Comparison of ENCODE assay signal across 23 cellular contexts in the genomic region with DNA sequence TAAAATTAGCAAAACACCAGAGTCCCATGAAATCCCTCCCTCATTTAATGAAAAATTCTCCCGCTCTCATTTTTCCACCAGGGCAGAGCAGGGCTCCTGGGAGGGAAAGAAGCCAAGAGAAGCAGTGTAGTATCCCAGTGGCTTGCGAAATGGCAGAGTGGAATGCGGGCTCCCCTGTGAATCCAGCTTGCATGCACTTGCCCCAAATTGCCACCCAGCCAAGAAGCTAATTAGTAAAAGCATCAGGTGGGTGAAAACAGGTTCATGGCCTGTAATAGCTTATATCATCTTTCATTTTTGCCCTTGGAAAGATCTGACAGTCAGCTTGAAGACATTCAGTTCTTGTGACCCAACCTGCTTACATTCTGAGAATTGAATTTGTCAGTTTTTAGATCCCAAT. TPM values are rescaled to one million over a fixed set of nuclear protein-coding genes. Genes with fewer than 3 reads are reported as not detected.
DNase-seq lines count a peak whose midpoint lies in the region; ATAC-seq, FAIRE-seq and TF ChIP-seq lines count a peak whose summit lies in the region.
"Had no signal": no experiment of that assay in that cellular context is flagged by ENCODE, and none has a peak within 500 bp of the region (broad histone marks: within the 10 kb centered on the region; RNA-seq: fewer than 3 reads in every experiment).

No MANE protein-coding gene starts in this region.

- ATAC-seq in psoas muscle (peak; percentile 59 to 71 (median 68)), HG03342 (IDR thresholded peaks at IDR 0.05; ENCODE audit: unreplicated experiment) (no peak)
- ATAC-seq: PC-3 had no signal

- H3K27me3 ChIP-seq in H1 (replicated peaks in 1 of 4; ENCODE audit: control insufficient read depth in 3 of 4, extremely low read depth in 1 of 4, insufficient read depth in 3 of 4, low read length in 3 of 4) (no peaks in the 10 kb centered on the region), psoas muscle (ENCODE audit: insufficient read depth in 3 of 3, low read length in 2 of 3) (peaks cover 0 to 9% (median 0%) of the 10 kb centered on the region in 3 donors)
- H3K27me3 ChIP-seq: MG63 had no signal

- no peak overlapping the region for H3K4ac ChIP-seq in H1 (replicated peaks; ENCODE audit: insufficient read length, low read depth, low read length)

- no peak overlapping the region for H4K8ac ChIP-seq in H1 (ENCODE audit: extremely low read depth, insufficient read depth, low read length)

- H3K23ac ChIP-seq in H1 (ENCODE audit: insufficient read length): no peak overlapping the region

- no peak for TF ChIP-seq EP300 in H1 (IDR thresholded peaks at IDR 0.05; ENCODE audit: borderline replicate concordance in 1 of 2, low read depth in 2 of 2, low read length in 2 of 2)

- no peak overlapping the region for H3K14ac ChIP-seq in H1 (ENCODE audit: insufficient read length)

- WGBS in H1 (ENCODE audit: extremely low coverage in 1 of 2, insufficient coverage in 1 of 2, insufficient read length in 1 of 2, insufficient replicate concordance in 2 of 2, low coverage in 1 of 2, low lambda C conversion rate in 2 of 2, missing lambda C conversion rate in 1 of 2), 2 experiments: 89% methylated on average over 3 of the region's 3 CpGs; no CpG with 5 or more reads in 1 of the 2 experiments
- 27 to 51% (median 31%) methylated on average over 3 of the region's 3 CpGs for WGBS in psoas muscle, 3 donors

- H2BK5ac ChIP-seq in H1 (ENCODE audit: low read depth, low read length): no peak overlapping the region

- POLR2A ChIA-PET in H1 (lab: Charles Lee; ENCODE audit: partially characterized antibody): no interaction called here

- no peak overlapping the region for H3K56ac ChIP-seq in H1 (replicated peaks; ENCODE audit: insufficient read length, low read depth, low read length)

- H4K5ac ChIP-seq in H1 (ENCODE audit: insufficient read length, low read depth, low read length): no peak overlapping the region

- H2BK20ac ChIP-seq in H1 (ENCODE audit: low read length): no peak overlapping the region

- H2AFZ ChIP-seq in H1 (ENCODE audit: low read length): no peak overlapping the region

- peaks cover 0 to 3% (median 2%) of the 10 kb centered on the region in 4 experiments; a peak in 4 of 7 replicates for H3K4me1 ChIP-seq in H1 (replicated peaks in 1 of 4; ENCODE audit: control insufficient read depth in 3 of 4, insufficient read depth in 4 of 4, low read length in 3 of 4)
- peaks cover 18% of the 10 kb centered on the region for H3K4me1 ChIP-seq in psoas muscle

- no peaks in the 10 kb centered on the region for H4K20me1 ChIP-seq in H1 (replicated peaks in 1 of 2; ENCODE audit: control insufficient read depth in 1 of 2, insufficient read depth in 2 of 2, low read length in 2 of 2)

- H3K18ac ChIP-seq in H1 (ENCODE audit: extremely low read depth, low read length): no peak overlapping the region

- no peaks in the 10 kb centered on the region for H3K79me1 ChIP-seq in H1 (ENCODE audit: low read depth, low read length)

- H2AK5ac ChIP-seq in H1 (ENCODE audit: low read depth, low read length): no peak overlapping the region

- no peak for TF ChIP-seq POLR2A in H1 (IDR thresholded peaks at IDR 0.05; ENCODE audit: control extremely low read depth in 1 of 2, low read depth in 2 of 2, low read length in 2 of 2)

- H3K4me3 ChIP-seq in H1 (ENCODE audit: extremely low read depth in 1 of 4, insufficient read depth in 2 of 4, low read depth in 3 of 4, low read length in 4 of 4): no peak overlapping the region
- H3K4me3 ChIP-seq in psoas muscle: no peak overlapping the region
- H3K4me3 ChIP-seq: BLaER1, MG63 had no signal

- H3K23me2 ChIP-seq in H1 (ENCODE audit: low read depth, low read length): no peaks in the 10 kb centered on the region

- no peak overlapping the region for H2BK120ac ChIP-seq in H1 (replicated peaks; ENCODE audit: low read depth, low read length)

- no peak overlapping the region for H3K4me2 ChIP-seq in H1 (ENCODE audit: insufficient read depth in 1 of 2, low read depth in 2 of 2, low read length in 2 of 2)
- H3K4me2 ChIP-seq: BLaER1 had no signal

- no peaks in the 10 kb centered on the region for H3K79me2 ChIP-seq in H1 (ENCODE audit: control insufficient read depth in 1 of 2, insufficient read depth in 2 of 2, low read length in 2 of 2)

- TF ChIP-seq RAD21 in H1 (IDR thresholded peaks at IDR 0.05 in 1 of 2, conservative IDR thresholded peaks at IDR 0.05 in 1 of 2; ENCODE audit: low read depth in 2 of 2, low read length in 2 of 2): no peak

- DNase-seq in GM18507 (ENCODE audit: extremely low spot score, insufficient read length, low read depth): no peak
- peak; percentile 51 for DNase-seq in NCI-H2171 (lab: John Stamatoyannopoulos, UW)
- DNase-seq in H1 (ENCODE audit: low read depth in 1 of 2, low spot score in 2 of 2): no peak
- no peak for DNase-seq in psoas muscle
- no peak for DNase-seq in NCI-H82 treated with DMSO at 0.1 percent for 48 hours (lab: John Stamatoyannopoulos, UW; ENCODE audit: unreplicated experiment)
- DNase-seq in T-helper 1 cell: no peak
- DNase-seq: CD4-positive, alpha-beta memory T cell; DMS153; GF-D8; GOT3; IMR-90; MG63; NCI-H1048; NCI-H146; NCI-H2081; NCI-H2227 treated with DMSO at 0.1 percent for 48 hours; NCI-H510A treated with DMSO at 0.1 percent for 48 hours; NCI-H82; PC-3 had no signal

- H2BK15ac ChIP-seq in H1 (ENCODE audit: low read length): no peak overlapping the region

- CTCF ChIA-PET in H1 (lab: Charles Lee; ENCODE audit: partially characterized antibody): no interaction called here

- no peaks in the 10 kb centered on the region for H3K36me3 ChIP-seq in H1 (ENCODE audit: control insufficient read depth in 2 of 4, insufficient read depth in 4 of 4, low read length in 3 of 4)
- no peaks in the 10 kb centered on the region for H3K36me3 ChIP-seq in psoas muscle (ENCODE audit: insufficient read depth in 1 of 2, low read depth in 1 of 2)
- H3K36me3 ChIP-seq: MG63 had no signal

- no peak overlapping the region for H3K27ac ChIP-seq in H1 (ENCODE audit: low read depth, low read length)
- H3K27ac ChIP-seq in psoas muscle: peak overlapping the region; percentile 70
- H3K27ac ChIP-seq: BLaER1, RWPE1 had no signal

- no peaks in the 10 kb centered on the region for H3K9me3 ChIP-seq in H1 (ENCODE audit: insufficient read depth in 2 of 2, low read depth in 1 of 2, low read length in 1 of 2)
- H3K9me3 ChIP-seq in psoas muscle: no peaks in the 10 kb centered on the region
- H3K9me3 ChIP-seq: BLaER1, MG63 had no signal

- H3K9ac ChIP-seq in H1 (replicated peaks in 1 of 4; ENCODE audit: extremely low read depth in 1 of 4, low read depth in 3 of 4, low read length in 3 of 4): no peak overlapping the region
- H3K9ac ChIP-seq: BLaER1 had no signal

- H4K91ac ChIP-seq in H1 (replicated peaks; ENCODE audit: insufficient read length, low read length): no peak overlapping the region

- intact Hi-C loops in psoas muscle (cut with DNase I): no loop called here

- H2BK12ac ChIP-seq in H1 (ENCODE audit: low read depth, low read length): no peak overlapping the region

- no peak for TF ChIP-seq CTCF in H1 (IDR thresholded peaks at IDR 0.05; ENCODE audit: control extremely low read depth in 1 of 3, insufficient read depth in 1 of 3, low read depth in 1 of 3, low read length in 3 of 3)
- no peak for TF ChIP-seq CTCF in psoas muscle (IDR thresholded peaks at IDR 0.05)

- peak; percentile 31 for FAIRE-seq in GM18507 (lab: Jason Lieb, UNC)
- FAIRE-seq in H1 (lab: Jason Lieb, UNC): no peak
- FAIRE-seq: A204.1 had no signal

TF ChIP-seq in H1, 55 proteins besides CTCF, POLR2A, EP300 and RAD21:
- TF ChIP-seq CEBPB (IDR thresholded peaks at IDR 0.05; ENCODE audit: low read depth, low read length) (0 out of 2 replicates have a peak, but pooled peaks have one; percentile 28), NRF1 (IDR thresholded peaks at IDR 0.05; ENCODE audit: low read depth, low read length) (no peak), KDM5A (IDR thresholded peaks at IDR 0.05; ENCODE audit: low read length) (no peak)
- TF ChIP-seq, protein P1, sequence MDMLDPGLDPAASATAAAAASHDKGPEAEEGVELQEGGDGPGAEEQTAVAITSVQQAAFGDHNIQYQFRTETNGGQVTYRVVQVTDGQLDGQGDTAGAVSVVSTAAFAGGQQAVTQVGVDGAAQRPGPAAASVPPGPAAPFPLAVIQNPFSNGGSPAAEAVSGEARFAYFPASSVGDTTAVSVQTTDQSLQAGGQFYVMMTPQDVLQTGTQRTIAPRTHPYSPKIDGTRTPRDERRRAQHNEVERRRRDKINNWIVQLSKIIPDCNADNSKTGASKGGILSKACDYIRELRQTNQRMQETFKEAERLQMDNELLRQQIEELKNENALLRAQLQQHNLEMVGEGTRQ (IDR thresholded peaks at IDR 0.05; ENCODE audit: low read length): no peak

RNA-seq across cellular contexts. Expression of a gene that starts 10.1 kb away (rescaled TPM):
- total RNA-seq in H1 (2021; fragmentation: NEBNext Ultra II Directional; extraction: Animal tissue kit (Norgen Biotek cat#: 25700)): 7.1 and 7.9 TPM in 2 replicates
- polyA plus RNA-seq in H1 (2011; rRNA removed): 2.3 and 3.3 TPM in 2 replicates
- 1.9 TPM for polyA plus RNA-seq in H1 (2011; cell fraction: cytosol; rRNA removed)
- polyA plus RNA-seq in H1 (2011; cell fraction: nucleus; rRNA removed): 7.4 TPM
- 3.1 to 5.7 TPM (median 4.1 TPM) in 4 replicates for polyA plus RNA-seq in H1 (2012, experiment 1 of 2)
- 0.22 TPM for polyA plus RNA-seq in H1 (2012, experiment 2 of 2)
- 3.2 TPM for polyA plus RNA-seq in H1 (2013, experiment 1 of 2)
- polyA plus RNA-seq in H1 (2013, experiment 2 of 2): 2.6 TPM
- polyA minus RNA-seq in H1 (2011; rRNA and poly(A)+ RNA removed): 8.9 and 10.2 TPM in 2 replicates
- 5.0 TPM for polyA minus RNA-seq in H1 (2011; cell fraction: cytosol; rRNA and poly(A)+ RNA removed)
- 3.8 TPM for polyA minus RNA-seq in H1 (2011; cell fraction: nucleus; rRNA and poly(A)+ RNA removed)
- total RNA-seq in psoas muscle: 100 to 1,000 TPM in 3 of 4 donors, 10 to 100 TPM in 1; 72.6 to 148 (median 143) TPM
- 10 to 100 TPM in 1 of 3 donors, 1 to 10 TPM in 2; 2.5 to 21.0 (median 9.5) TPM for polyA plus RNA-seq in psoas muscle
